22 cellular contexts compared by ENCODE assay signal in genomic region chr10:48938990-48939536, GRCh38. TPM values are rescaled to one million over a fixed set of nuclear protein-coding genes. Genes with fewer than 3 reads are reported as not detected.
"Had no signal": no experiment of that assay in that cellular context is flagged by ENCODE, and none has a peak within 500 bp of the region (broad histone marks: within the 10 kb centered on the region; RNA-seq: fewer than 3 reads in every experiment).

No MANE protein-coding gene starts in this region.

- H3K27me3 Mint-ChIP-seq: dendritic cell treated with granulocyte-macrophage colony-stimulating factor and Interleukin-4, amounts not matched to agents 40 ng/mL and 50 ng/mL, for 4 days; naive thymus-derived CD4-positive, alpha-beta T cell had no signal

- ATAC-seq: foreskin keratinocyte; left colon; left ventricle myocardium superior; naive thymus-derived CD4-positive, alpha-beta T cell; psoas muscle; sciatic nerve had no signal

- DNase-seq: erythroblast; foreskin keratinocyte; left colon; left ventricle myocardium superior; mesenchymal stem cell; naive thymus-derived CD4-positive, alpha-beta T cell; nephron progenitor cell; psoas muscle; retina; spleen; stimulated activated CD4-positive, alpha-beta T cell treated with anti-CD3 and anti-CD28 coated beads, Interleukin-15, amount 100 ng/mL, for 24 hours; stimulated activated CD4-positive, alpha-beta T cell treated with anti-CD3 and anti-CD28 coated beads, Interleukin-1b, Interleukin-23, amount 100 ng/mL, for 48 hours; stimulated activated CD4-positive, alpha-beta T cell treated with anti-CD3 and anti-CD28 coated beads, Interleukin-4, amount 100 ng/mL, for 24 hours; stimulated activated naive CD4-positive, alpha-beta T cell treated with Interleukin-2 at 50 U/mL for 16 hours; trophoblast cell had no signal

- H3K4me3 ChIP-seq: hepatocyte, lung, psoas muscle, spleen had no signal

- H3K27ac Mint-ChIP-seq: dendritic cell treated with granulocyte-macrophage colony-stimulating factor and Interleukin-4, amounts not matched to agents 40 ng/mL and 50 ng/mL, for 4 days; naive thymus-derived CD4-positive, alpha-beta T cell; nephron progenitor cell had no signal

- H3K36me3 Mint-ChIP-seq: naive thymus-derived CD4-positive, alpha-beta T cell had no signal

- H3K4me1 Mint-ChIP-seq: naive thymus-derived CD4-positive, alpha-beta T cell had no signal

- H3K27ac ChIP-seq: foreskin keratinocyte, hepatocyte, psoas muscle, spleen had no signal

- H3K9me3 Mint-ChIP-seq: dendritic cell treated with granulocyte-macrophage colony-stimulating factor and Interleukin-4, amounts not matched to agents 40 ng/mL and 50 ng/mL, for 4 days; naive thymus-derived CD4-positive, alpha-beta T cell; nephron progenitor cell had no signal

- H3K4me3 Mint-ChIP-seq: dendritic cell treated with granulocyte-macrophage colony-stimulating factor and Interleukin-4, amounts not matched to agents 40 ng/mL and 50 ng/mL, for 4 days; naive thymus-derived CD4-positive, alpha-beta T cell; nephron progenitor cell had no signal

RNA-seq across cellular contexts. Expression of gene LRRC18, which starts 0.6 kb away (rescaled TPM):
- total RNA-seq: endothelial cell of umbilical vein; foreskin keratinocyte; hepatocyte; kidney epithelial cell; left colon; left ventricle myocardium superior; naive thymus-derived CD4-positive, alpha-beta T cell; omental fat pad; psoas muscle; sciatic nerve; spleen had no signal
- polyA plus RNA-seq: endothelial cell of umbilical vein; foreskin keratinocyte; hepatocyte; naive thymus-derived CD4-positive, alpha-beta T cell; psoas muscle had no signal
